Comparison of ENCODE assay signal across 9 cellular contexts in the genomic region with DNA sequence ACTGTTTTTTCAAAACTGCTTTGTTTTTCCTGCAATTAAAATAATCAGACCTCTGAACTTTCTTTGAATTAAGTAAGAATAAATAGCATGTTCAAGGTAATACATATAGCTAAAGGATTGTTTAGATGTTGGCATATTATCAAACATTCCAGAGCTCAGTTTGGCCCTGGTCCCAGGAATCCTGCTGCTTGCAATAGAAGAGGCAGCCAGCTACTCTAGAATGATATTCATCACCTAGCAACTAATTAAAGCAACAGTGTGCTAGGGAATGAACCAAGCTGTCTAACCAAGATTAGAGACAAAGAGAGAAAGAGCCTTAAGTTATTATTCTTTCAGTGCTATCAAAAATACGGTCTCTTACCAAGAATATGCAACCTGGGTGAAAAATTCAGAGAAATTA.
A peak's percentile ranks its signal among the peaks of the same experiment; 100 is the strongest.
DNase-seq lines count a peak whose midpoint lies in the region; ATAC-seq and TF ChIP-seq lines count a peak whose summit lies in the region.
"Had no signal": no experiment of that assay in that cellular context is flagged by ENCODE, and none has a peak within 500 bp of the region (broad histone marks: within the 10 kb centered on the region; RNA-seq: fewer than 3 reads in every experiment).

No MANE protein-coding gene starts in this region.

- intact Hi-C loops in lower lobe of right lung (cut with DNase I) = no loop called here

- no peak overlapping the region for H3K27ac ChIP-seq in lower lobe of right lung

- no peaks in the 10 kb centered on the region for H3K9me3 ChIP-seq in lower lobe of right lung

- no peaks in the 10 kb centered on the region for H3K4me1 ChIP-seq in lower lobe of right lung

- no peaks in the 10 kb centered on the region for H3K36me3 ChIP-seq in lower lobe of right lung

- no peak overlapping the region for H3K4me3 ChIP-seq in lower lobe of right lung

- peak; percentile 84 to 91 for ATAC-seq in lower lobe of right lung
- no peak for ATAC-seq in GM18873 (IDR thresholded peaks at IDR 0.05; ENCODE audit: low FRiP score, unreplicated experiment)
- no peak for ATAC-seq in HG02798 (IDR thresholded peaks at IDR 0.05; ENCODE audit: poor library complexity, unreplicated experiment)
- ATAC-seq in HG03442 (IDR thresholded peaks at IDR 0.05; ENCODE audit: unreplicated experiment) = no peak

- peak; percentile 83 for DNase-seq in COR-L47 (lab: John Stamatoyannopoulos, UW)
- peak; percentile 44 to 82 for DNase-seq in NCI-H2081 (lab: John Stamatoyannopoulos, UW)
- DNase-seq in cerebellum (ENCODE audit: low spot score) = peak; percentile 66
- DNase-seq in lower lobe of right lung = peak; percentile 45
- DNase-seq in stimulated activated CD4-positive, alpha-beta T cell treated with anti-CD3 and anti-CD28 coated beads, Interleukin-2, amount 100 ng/mL, for 24 hours = no peak
- DNase-seq: RPMI8226 had no signal

- TF ChIP-seq CTCF in lower lobe of right lung (IDR thresholded peaks at IDR 0.05) = no peak

- no peaks in the 10 kb centered on the region for H3K27me3 ChIP-seq in lower lobe of right lung (ENCODE audit: low read depth)

Comparison
In these comparisons a context has a peak if more than half of its experiments do, and no peak if none do; other contexts are left out.
1. DNase-seq: peak in COR-L47 (single experiment), NCI-H2081 (2 of 2), cerebellum (single experiment) and lower lobe of right lung (single experiment); none in stimulated activated CD4-positive, alpha-beta T cell treated with anti-CD3 and anti-CD28 coated beads, Interleukin-2, amount 100 ng/mL, for 24 hours (0 of 2).
2. ATAC-seq: peak in lower lobe of right lung (2 of 2); none in GM18873 (single experiment), HG02798 (single experiment) and HG03442 (single experiment).